Comparison of ENCODE assay signal across 11 cellular contexts in the genomic region with DNA sequence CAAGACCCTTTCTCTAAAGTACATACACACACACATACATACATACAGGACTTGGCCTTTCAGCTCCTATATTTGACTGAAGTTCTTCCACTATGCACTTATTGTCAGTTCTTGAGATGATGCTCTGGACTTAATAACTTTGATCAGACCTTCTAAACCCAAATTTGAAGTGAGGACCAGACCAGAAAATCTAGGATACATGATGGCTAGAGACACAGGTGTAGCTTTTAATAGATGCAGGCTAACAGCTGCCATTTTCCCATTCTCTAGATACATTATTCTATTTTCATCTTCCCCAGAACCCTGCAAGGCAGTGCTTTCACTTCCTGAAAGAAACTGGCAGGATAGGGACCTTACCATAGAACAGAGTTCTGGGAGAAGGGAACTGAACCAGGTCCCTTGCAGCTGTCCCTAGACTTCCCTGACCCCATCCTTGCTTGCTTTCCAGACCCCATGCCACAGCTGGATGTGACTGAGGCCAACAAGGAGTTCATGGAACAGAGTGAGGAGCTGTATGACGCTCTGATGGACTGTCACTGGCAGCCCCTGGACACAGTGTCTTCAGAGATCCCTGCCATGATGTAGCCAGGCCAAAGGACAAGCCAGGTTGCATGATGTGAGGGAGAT. TPM values are rescaled to one million over a fixed set of nuclear protein-coding genes. Genes with fewer than 3 reads are reported as not detected.
DNase-seq lines count a peak whose midpoint lies in the region; ATAC-seq and TF ChIP-seq lines count a peak whose summit lies in the region.
"Had no signal": no experiment of that assay in that cellular context is flagged by ENCODE, and none has a peak within 500 bp of the region (broad histone marks: within the 10 kb centered on the region; RNA-seq: fewer than 3 reads in every experiment).

No MANE protein-coding gene starts in this region.

- no TSS peak for BruUV-seq in Panc1 (replicated peaks; lab: Mats Ljungman, UMichigan)

- no peak overlapping the region for H3K4me3 ChIP-seq in Panc1 (ENCODE audit: low read depth in 2 of 2, low read length in 2 of 2)
- H3K4me3 ChIP-seq: esophagus squamous epithelium, lung had no signal

- peak; percentile 23 for TF ChIP-seq POLR2A in GM15510 (IDR thresholded peaks at IDR 0.05; ENCODE audit: borderline replicate concordance, extremely low read depth, insufficient read length)

- TF ChIP-seq CTCF in 22Rv1 (IDR thresholded peaks at IDR 0.05): no peak
- TF ChIP-seq CTCF in Panc1 (IDR thresholded peaks at IDR 0.05): no peak

- CTCF ChIA-PET in Panc1 (lab: Charles Lee): no interaction called here

- H3K4me1 ChIP-seq in Panc1 (ENCODE audit: control insufficient read depth, insufficient read depth, low read length): peaks cover 4% of the 10 kb centered on the region

- intact Hi-C loops in Panc1 (cut with micrococcal nuclease; ENCODE audit: unreplicated experiment): no loop called here

- H3K27ac ChIP-seq in 22Rv1: peak overlapping the region; percentile 95
- H3K27ac ChIP-seq in Panc1 (ENCODE audit: low read length): no peak overlapping the region

- H3K27me3 ChIP-seq in Panc1 (ENCODE audit: control insufficient read depth, insufficient read depth, low read length): no peaks in the 10 kb centered on the region
- H3K27me3 ChIP-seq: esophagus squamous epithelium had no signal

- H3K9me3 ChIP-seq in Panc1 (ENCODE audit: control insufficient read depth, insufficient read depth, low read depth, low read length): no peaks in the 10 kb centered on the region
- H3K9me3 ChIP-seq: esophagus squamous epithelium had no signal

- H3K36me3 ChIP-seq in Panc1 (ENCODE audit: control insufficient read depth, insufficient read depth, low read length): peaks cover 15% of the 10 kb centered on the region

- in situ Hi-C loops in Panc1 (cut with HindIII; ENCODE audit: low pct_unique_long_range_greater_than_20kb, low sequenced_read_pairs): no loop called here

- POLR2A ChIA-PET in Panc1 (lab: Charles Lee): interaction anchor here (0.5 to 0.6 kb wide), 2 partner anchors 12 to 18 kb away, joined by 4 read pairs; no protein-coding TSS in a partner anchor

- peak; percentile 42 for ATAC-seq in Panc1
- ATAC-seq in HG03139 (IDR thresholded peaks at IDR 0.05; ENCODE audit: unreplicated experiment): no peak

- DNase-seq in Panc1 (ENCODE audit: low read depth, low spot score): no peak
- peak; percentile 48 for DNase-seq in cerebellar cortex (ENCODE audit: low spot score)
- no peak for DNase-seq in NCI-H1436 (lab: John Stamatoyannopoulos, UW)
- no peak for DNase-seq in superior temporal gyrus (ENCODE audit: extremely low spot score)
- DNase-seq in mesenteric fat pad (ENCODE audit: low spot score): no peak
- DNase-seq: esophagus squamous epithelium, OCI-M1 had no signal

RNA-seq across cellular contexts. Expression of gene RAB42, which starts 14.9 kb away (rescaled TPM):
- total RNA-seq in Panc1 (2021; ENCODE audit: unreplicated experiment) (4.2 TPM), mesenteric fat pad (10.2 TPM)
- 5.4 TPM for polyA plus RNA-seq in Panc1 (2012; ENCODE audit: insufficient read length)

RNA-seq across cellular contexts. Expression of gene TRNAU1AP, which starts 24.3 kb away (rescaled TPM):
- total RNA-seq in Panc1 (2021; ENCODE audit: unreplicated experiment) (39.1 TPM), mesenteric fat pad (25.1 TPM)
- polyA plus RNA-seq in Panc1 (2012; ENCODE audit: insufficient read length): 21.7 TPM
